In genomic region chr19:3137139-3137538, GRCh38 we compare ENCODE assay signal across 14 cellular contexts. TPM values are rescaled to one million over a fixed set of nuclear protein-coding genes. Genes with fewer than 3 reads are reported as not detected.
DNase-seq lines count a peak whose midpoint lies in the region; ATAC-seq, FAIRE-seq and TF ChIP-seq lines count a peak whose summit lies in the region.
"Had no signal": no experiment of that assay in that cellular context is flagged by ENCODE, and none has a peak within 500 bp of the region (broad histone marks: within the 10 kb centered on the region; RNA-seq: fewer than 3 reads in every experiment).

No MANE protein-coding gene starts in this region.

- intact Hi-C loops in CD14-positive monocyte (cut with micrococcal nuclease) (no loop called here), K562 (cut with micrococcal nuclease) (no loop called here)

- H3K79me2 ChIP-seq in K562 (ENCODE audit: control insufficient read depth, insufficient read depth, low read length): no peaks in the 10 kb centered on the region

- POLR2A ChIA-PET in K562 (lab: Yijun Ruan, JAX): no interaction called here

- H3K4me1 Mint-ChIP-seq in CD14-positive monocyte: peaks cover 61% of the 10 kb centered on the region
- H3K4me1 Mint-ChIP-seq in mesothelial cell of epicardium: peaks cover 5% of the 10 kb centered on the region

- H3K27me3 Mint-ChIP-seq in CD14-positive monocyte (ENCODE audit: low read depth in 3 of 3) (no peaks in the 10 kb centered on the region), mesothelial cell of epicardium (ENCODE audit: low read depth) (peaks cover 2% of the 10 kb centered on the region)

- H3K4me3 ChIP-seq in K562: no peak overlapping the region

- no peak overlapping the region for H3K27ac ChIP-seq in K562 (ENCODE audit: extremely low read depth, low read depth, low read length)
- H3K27ac ChIP-seq: KMS-11 had no signal

- H3K9me3 Mint-ChIP-seq in CD14-positive monocyte (peaks cover 0 to 2% (median 0%) of the 10 kb centered on the region in 7 donors), mesothelial cell of epicardium (peaks cover 7% of the 10 kb centered on the region)

- TF ChIP-seq RAD21 in K562 (CRISPR knock-in tag; conservative IDR thresholded peaks at IDR 0.05 in 1 of 2, IDR thresholded peaks at IDR 0.05 in 1 of 2): no peak

- no peak for TF ChIP-seq CTCF in CD14-positive monocyte (IDR thresholded peaks at IDR 0.05)
- no peak for TF ChIP-seq CTCF in K562 (IDR thresholded peaks at IDR 0.05 in 2 of 3, conservative IDR thresholded peaks at IDR 0.05 in 1 of 3; ENCODE audit: insufficient read depth in 2 of 3, low read depth in 1 of 3, low read length in 3 of 3)
- no peak for TF ChIP-seq CTCF in mesothelial cell of epicardium (IDR thresholded peaks at IDR 0.05; ENCODE audit: unreplicated experiment)

- no peak for TF ChIP-seq POLR2A in GM12892 (IDR thresholded peaks at IDR 0.05; ENCODE audit: low read depth, low read length)
- TF ChIP-seq POLR2A in K562 (conservative IDR thresholded peaks at IDR 0.05): no peak

- 34% methylated on average over 7 of the region's 7 CpGs for WGBS in K562 (ENCODE audit: insufficient coverage, low coverage, missing lambda C conversion rate)

- no peak overlapping the region; a peak in 1 of 4 replicates for H3K9ac ChIP-seq in K562 (ENCODE audit: insufficient read depth in 1 of 2, low read depth in 2 of 2, low read length in 2 of 2)
- H3K9ac ChIP-seq: KMS-11 had no signal

- ATAC-seq in K562: no peak
- ATAC-seq in HG03045 (IDR thresholded peaks at IDR 0.05; ENCODE audit: unreplicated experiment): no peak

- in situ Hi-C loops in K562 (cut with MboI): no loop called here

- H3K36me3 ChIP-seq in K562 (ENCODE audit: control insufficient read depth, insufficient read depth, low read length): no peaks in the 10 kb centered on the region
- H3K36me3 ChIP-seq: tibial nerve had no signal

- H3K27me3 ChIP-seq in K562 (ENCODE audit: control insufficient read depth in 2 of 2, insufficient read depth in 2 of 2, low read length in 2 of 2): no peaks in the 10 kb centered on the region
- H3K27me3 ChIP-seq: tibial nerve had no signal

- H3K9me1 ChIP-seq in K562 (ENCODE audit: control insufficient read depth, insufficient read depth, low read length): no peaks in the 10 kb centered on the region

- TF ChIP-seq EP300 in K562 (IDR thresholded peaks at IDR 0.05; ENCODE audit: low read length): no peak

- H3K27ac Mint-ChIP-seq in CD14-positive monocyte: peak overlapping the region; percentile 84 to 97 (median 92)
- peak overlapping the region; percentile 64 for H3K27ac Mint-ChIP-seq in mesothelial cell of epicardium

- FAIRE-seq in GM12892 (lab: Jason Lieb, UNC) (peak; percentile 42), K562 (lab: Jason Lieb, UNC) (no peak)

- peak overlapping the region; percentile 90 for H3K4me3 Mint-ChIP-seq in CD14-positive monocyte
- H3K4me3 Mint-ChIP-seq in mesothelial cell of epicardium: no peak overlapping the region

- DNase-seq in CD14-positive monocyte (ENCODE audit: low spot score) (no peak), GM12892 (ENCODE audit: insufficient read length) (no peak), K562 (ENCODE audit: extremely low read depth in 1 of 4, low spot score in 3 of 4) (no peak), mesothelial cell of epicardium (ENCODE audit: low spot score in 2 of 2, unreplicated experiment in 2 of 2) (no peak), amniotic stem cell (lab: John Stamatoyannopoulos, UW) (no peak), NCI-H2227 treated with DMSO at 0.1 percent for 48 hours (lab: John Stamatoyannopoulos, UW) (no peak)
- DNase-seq in stimulated activated CD4-positive, alpha-beta T cell treated with anti-CD3 and anti-CD28 coated beads, Interleukin-15, amount 100 ng/mL, for 24 hours: no peak
- DNase-seq: NCI-H510A treated with DMSO at 0.1 percent for 48 hours, SW 1271 had no signal

- no TSS peak for BruUV-seq in K562 (replicated peaks; lab: Mats Ljungman, UMichigan)

- H3K4me1 ChIP-seq in K562 (replicated peaks in 1 of 2; ENCODE audit: control insufficient read depth in 2 of 2, insufficient read depth in 2 of 2, low read length in 2 of 2): peaks cover 13 to 29% of the 10 kb centered on the region in 2 experiments

- no peak overlapping the region for H3K4me2 ChIP-seq in K562 (ENCODE audit: insufficient read depth, low read length)
- H3K4me2 ChIP-seq: KMS-11 had no signal

- no peaks in the 10 kb centered on the region; the same call in 1 of the 2 replicates for H3K9me3 ChIP-seq in K562 (replicated peaks; ENCODE audit: control insufficient read depth, insufficient read depth, low read depth, low read length)

- H4K20me1 ChIP-seq in K562 (replicated peaks; ENCODE audit: control insufficient read depth, insufficient read depth, low read length): no peaks in the 10 kb centered on the region

- H2AFZ ChIP-seq in K562 (ENCODE audit: low read depth, low read length): peak overlapping the region; percentile 15; the same call in 1 of the 2 replicates

- CTCF ChIA-PET in K562 (lab: Yijun Ruan, JAX; ENCODE audit: low intra/inter-chr PET ratio): no interaction called here

- H3K36me3 Mint-ChIP-seq in CD14-positive monocyte (peaks cover 12 to 14% of the 10 kb centered on the region in 2 donors), mesothelial cell of epicardium (no peaks in the 10 kb centered on the region)

RNA-seq across cellular contexts. Expression of gene GNA15, which starts 1.3 kb away (rescaled TPM):
- polyA plus RNA-seq in CD14-positive monocyte (10 to 100 TPM; 38.7 to 41.3 TPM), K562 (2011; rRNA removed) (0.19 and 0.22 TPM in 2 replicates), K562 (2014; fragmentation: Illumina TruSeq; extraction: Trizol) (0.10 and 0.22 TPM in 2 replicates), K562 (2014; fragmentation: Nextera tagmentation; extraction: Ambion mirVana) (under 1 TPM in 1 of 2 experiments, not detected in 1; 0.03 TPM), K562 (2014; rRNA removed) (0.11 and 0.35 TPM in 2 replicates)
- 24.1 TPM for polyA plus RNA-seq in GM12892 (2012; ENCODE audit: missing spikeins)
- total RNA-seq in K562 (2011; cell fraction: chromatin; rRNA removed; ENCODE audit: low replicate concordance): 0.35 TPM in 1 of 2 replicates, not detected in the other
- 0.13 and 0.17 TPM in 2 replicates for total RNA-seq in K562 (2011; cell fraction: nucleolus; rRNA removed)
- total RNA-seq in K562 (2011; cell fraction: nucleoplasm; rRNA removed): not detected in 2 replicates
- total RNA-seq in K562 (2014; rRNA removed) (0.09 TPM in 1 of 2 replicates, not detected in the other), K562 (2014; rRNA removed; fragmentation: Illumina TruSeq; extraction: Trizol) (0.07 and 0.13 TPM in 2 replicates), K562 (2015; rRNA removed; fragmentation: Illumina TruSeq; extraction: Trizol) (0.19 and 0.22 TPM in 2 replicates), K562 (2021) (0.13 and 0.24 TPM in 2 replicates), mesothelial cell of epicardium (0.09 to 0.13 TPM (median 0.13 TPM) in 3 replicates)
- 0.18 and 0.25 TPM in 2 replicates for polyA plus RNA-seq in K562 (2011; cell fraction: cytosol; rRNA removed)
- polyA plus RNA-seq in K562 (2011; cell fraction: nucleus; rRNA removed): 0.29 and 0.40 TPM in 2 replicates
- polyA plus RNA-seq in K562 (2012): 0.65 and 0.76 TPM in 2 replicates
- polyA minus RNA-seq in K562 (2011; rRNA and poly(A)+ RNA removed): 0.27 TPM in 1 of 2 replicates, not detected in the other
- not detected in 2 replicates for polyA minus RNA-seq in K562 (2011; cell fraction: cytosol; rRNA and poly(A)+ RNA removed)
- polyA minus RNA-seq in K562 (2011; cell fraction: nucleus; rRNA and poly(A)+ RNA removed): 0.13 TPM in 1 of 2 replicates, not detected in the other
- total RNA-seq: chondrocyte had no signal
- polyA plus RNA-seq: neural cell had no signal

RNA-seq across cellular contexts. Expression of gene S1PR4, which starts 41.4 kb away (rescaled TPM):
- polyA plus RNA-seq in CD14-positive monocyte (100 to 1,000 TPM; 105 to 131 TPM), K562 (2011; rRNA removed) (not detected in 2 replicates), K562 (2014; fragmentation: Illumina TruSeq; extraction: Trizol) (not detected in 2 replicates), K562 (2014; fragmentation: Nextera tagmentation; extraction: Ambion mirVana) (not detected), K562 (2014; rRNA removed) (0.07 TPM in 1 of 2 replicates, not detected in the other)
- 3.2 TPM for polyA plus RNA-seq in GM12892 (2012; ENCODE audit: missing spikeins)
- not detected in 2 replicates for total RNA-seq in K562 (2011; cell fraction: chromatin; rRNA removed; ENCODE audit: low replicate concordance)
- not detected in 2 replicates for total RNA-seq in K562 (2011; cell fraction: nucleolus; rRNA removed)
- not detected in 2 replicates for total RNA-seq in K562 (2011; cell fraction: nucleoplasm; rRNA removed)
- total RNA-seq in K562 (2014; rRNA removed) (not detected in 2 replicates), K562 (2014; rRNA removed; fragmentation: Illumina TruSeq; extraction: Trizol) (not detected in 2 replicates), K562 (2015; rRNA removed; fragmentation: Illumina TruSeq; extraction: Trizol) (not detected in 2 replicates), K562 (2021) (0.18 and 0.27 TPM in 2 replicates), mesothelial cell of epicardium (not detected in 3 replicates)
- 0.04 TPM in 1 of 2 replicates, not detected in the other for polyA plus RNA-seq in K562 (2011; cell fraction: cytosol; rRNA removed)
- 0.08 and 0.53 TPM in 2 replicates for polyA plus RNA-seq in K562 (2011; cell fraction: nucleus; rRNA removed)
- polyA plus RNA-seq in K562 (2012): not detected in 2 replicates
- not detected in 2 replicates for polyA minus RNA-seq in K562 (2011; rRNA and poly(A)+ RNA removed)
- polyA minus RNA-seq in K562 (2011; cell fraction: cytosol; rRNA and poly(A)+ RNA removed): not detected in 2 replicates
- polyA minus RNA-seq in K562 (2011; cell fraction: nucleus; rRNA and poly(A)+ RNA removed): 0.13 TPM in 1 of 2 replicates, not detected in the other
- total RNA-seq: chondrocyte had no signal
- polyA plus RNA-seq: neural cell had no signal

RNA-seq across cellular contexts. Expression of gene GNA11, which starts 43.0 kb away (rescaled TPM):
- under 1 TPM; 0.25 to 0.37 TPM for polyA plus RNA-seq in CD14-positive monocyte
- polyA plus RNA-seq in GM12892 (2012; ENCODE audit: missing spikeins): 3.7 TPM
- 18.8 and 42.3 TPM in 2 replicates for total RNA-seq in K562 (2011; cell fraction: chromatin; rRNA removed; ENCODE audit: low replicate concordance)
- total RNA-seq in K562 (2011; cell fraction: nucleolus; rRNA removed): 20.7 and 22.8 TPM in 2 replicates
- total RNA-seq in K562 (2011; cell fraction: nucleoplasm; rRNA removed): 12.6 and 17.6 TPM in 2 replicates
- total RNA-seq in K562 (2014; rRNA removed): 14.5 and 19.3 TPM in 2 replicates
- total RNA-seq in K562 (2014; rRNA removed; fragmentation: Illumina TruSeq; extraction: Trizol): 7.0 and 12.7 TPM in 2 replicates
- total RNA-seq in K562 (2015; rRNA removed; fragmentation: Illumina TruSeq; extraction: Trizol): 13.4 and 16.5 TPM in 2 replicates
- total RNA-seq in K562 (2021): 24.3 and 24.8 TPM in 2 replicates
- polyA plus RNA-seq in K562 (2011; rRNA removed): 3.6 and 9.7 TPM in 2 replicates
- polyA plus RNA-seq in K562 (2011; cell fraction: cytosol; rRNA removed): 11.1 and 14.7 TPM in 2 replicates
- polyA plus RNA-seq in K562 (2011; cell fraction: nucleus; rRNA removed): 18.1 and 22.6 TPM in 2 replicates
- polyA plus RNA-seq in K562 (2012): 22.6 and 23.5 TPM in 2 replicates
- polyA plus RNA-seq in K562 (2014; fragmentation: Illumina TruSeq; extraction: Trizol): 23.5 and 24.5 TPM in 2 replicates
- under 1 TPM; 0.18 to 0.21 TPM for polyA plus RNA-seq in K562 (2014; fragmentation: Nextera tagmentation; extraction: Ambion mirVana)
- 16.6 and 18.2 TPM in 2 replicates for polyA plus RNA-seq in K562 (2014; rRNA removed)
- 1.6 and 10.8 TPM in 2 replicates for polyA minus RNA-seq in K562 (2011; rRNA and poly(A)+ RNA removed)
- polyA minus RNA-seq in K562 (2011; cell fraction: cytosol; rRNA and poly(A)+ RNA removed): 10.8 and 11.5 TPM in 2 replicates
- 4.6 and 5.7 TPM in 2 replicates for polyA minus RNA-seq in K562 (2011; cell fraction: nucleus; rRNA and poly(A)+ RNA removed)
- 35.9 to 40.0 TPM (median 36.3 TPM) in 3 replicates for total RNA-seq in mesothelial cell of epicardium

RNA-seq across cellular contexts. Expression of gene NCLN, which starts 48.6 kb away (rescaled TPM):
- polyA plus RNA-seq in CD14-positive monocyte (10 to 100 TPM; 28.6 to 34.5 TPM), K562 (2011; rRNA removed) (39.6 and 55.9 TPM in 2 replicates), K562 (2014; fragmentation: Illumina TruSeq; extraction: Trizol) (25.6 and 56.1 TPM in 2 replicates), K562 (2014; fragmentation: Nextera tagmentation; extraction: Ambion mirVana) (1 to 10 TPM; 3.8 to 5.9 TPM), K562 (2014; rRNA removed) (58.0 and 62.8 TPM in 2 replicates)
- polyA plus RNA-seq in GM12892 (2012; ENCODE audit: missing spikeins): 18.2 TPM
- total RNA-seq in K562 (2011; cell fraction: chromatin; rRNA removed; ENCODE audit: low replicate concordance): 48.8 and 166 TPM in 2 replicates
- 171 and 189 TPM in 2 replicates for total RNA-seq in K562 (2011; cell fraction: nucleolus; rRNA removed)
- 87.3 and 91.6 TPM in 2 replicates for total RNA-seq in K562 (2011; cell fraction: nucleoplasm; rRNA removed)
- total RNA-seq in K562 (2014; rRNA removed) (49.3 and 79.1 TPM in 2 replicates), K562 (2014; rRNA removed; fragmentation: Illumina TruSeq; extraction: Trizol) (11.6 and 20.2 TPM in 2 replicates), K562 (2015; rRNA removed; fragmentation: Illumina TruSeq; extraction: Trizol) (39.7 and 47.4 TPM in 2 replicates), K562 (2021) (120 and 126 TPM in 2 replicates), mesothelial cell of epicardium (51.2 to 53.0 TPM (median 51.5 TPM) in 3 replicates)
- polyA plus RNA-seq in K562 (2011; cell fraction: cytosol; rRNA removed): 53.3 and 119 TPM in 2 replicates
- 113 and 190 TPM in 2 replicates for polyA plus RNA-seq in K562 (2011; cell fraction: nucleus; rRNA removed)
- polyA plus RNA-seq in K562 (2012): 69.1 and 86.6 TPM in 2 replicates
- 11.0 and 30.4 TPM in 2 replicates for polyA minus RNA-seq in K562 (2011; rRNA and poly(A)+ RNA removed)
- 50.3 and 58.3 TPM in 2 replicates for polyA minus RNA-seq in K562 (2011; cell fraction: cytosol; rRNA and poly(A)+ RNA removed)
- 23.9 and 31.8 TPM in 2 replicates for polyA minus RNA-seq in K562 (2011; cell fraction: nucleus; rRNA and poly(A)+ RNA removed)
